ENCODE assay signal across 11 cellular contexts in the genomic region with DNA sequence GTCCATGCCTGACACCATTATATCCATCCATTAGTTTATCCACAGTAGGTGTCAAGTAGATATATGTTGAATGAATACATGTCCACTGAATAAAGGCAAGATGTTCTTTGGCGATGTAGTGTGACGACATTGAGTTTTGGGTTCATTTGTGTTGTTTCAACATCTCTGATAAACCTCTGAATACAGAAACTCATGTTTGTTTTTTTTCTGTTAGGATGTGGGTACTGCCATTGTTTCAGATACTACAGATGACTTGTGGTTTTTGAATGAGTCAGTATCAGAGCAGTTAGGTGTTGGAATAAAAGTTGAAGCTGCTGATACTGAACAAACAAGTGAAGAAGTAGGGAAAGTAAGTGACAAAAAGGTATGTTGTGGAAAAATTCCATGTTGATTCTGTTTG. TPM values are rescaled to one million over a fixed set of nuclear protein-coding genes. Genes with fewer than 3 reads are reported as not detected.
DNase-seq lines count a peak whose midpoint lies in the region; ATAC-seq and TF ChIP-seq lines count a peak whose summit lies in the region.
"Had no signal": no experiment of that assay in that cellular context is flagged by ENCODE, and none has a peak within 500 bp of the region (broad histone marks: within the 10 kb centered on the region; RNA-seq: fewer than 3 reads in every experiment).

No MANE protein-coding gene starts in this region.

- H3K9ac ChIP-seq in fibroblast of lung (ENCODE audit: insufficient read depth, low read length) = no peak overlapping the region

- H3K79me2 ChIP-seq in fibroblast of lung (ENCODE audit: control insufficient read depth, insufficient read depth, low read length) = no peaks in the 10 kb centered on the region

- H3K4me3 ChIP-seq in AG10803 (ENCODE audit: low read length) (no peak overlapping the region), fibroblast of lung (replicated peaks in 1 of 4; ENCODE audit: control extremely low read depth in 1 of 4, insufficient read depth in 1 of 4, low read depth in 3 of 4, low read length in 4 of 4) (no peak overlapping the region)

- ATAC-seq in GM21717 (IDR thresholded peaks at IDR 0.05; ENCODE audit: unreplicated experiment) = peak; percentile 42
- no peak for ATAC-seq in HG02981 (IDR thresholded peaks at IDR 0.05; ENCODE audit: unreplicated experiment)
- no peak for ATAC-seq in HG02885 (IDR thresholded peaks at IDR 0.05; ENCODE audit: poor library complexity, unreplicated experiment)
- ATAC-seq: HCT116 had no signal

- no peaks in the 10 kb centered on the region for H4K20me1 ChIP-seq in fibroblast of lung (ENCODE audit: control insufficient read depth, extremely low read depth, insufficient read depth, low read length)

- no peak for TF ChIP-seq CTCF in AG10803 (conservative IDR thresholded peaks at IDR 0.05; ENCODE audit: low read length)
- no peak for TF ChIP-seq CTCF in fibroblast of lung (conservative IDR thresholded peaks at IDR 0.05 in 1 of 2, IDR thresholded peaks at IDR 0.05 in 1 of 2; ENCODE audit: low read depth in 1 of 2, low read length in 2 of 2)

- H3K36me3 ChIP-seq in fibroblast of lung (ENCODE audit: control insufficient read depth, insufficient read depth, low read length) = peaks cover 14% of the 10 kb centered on the region

- DNase-seq in AG10803 (ENCODE audit: low read depth) (peak; percentile 39), RPMI7951 (ENCODE audit: low read depth) (peak; percentile 37), fibroblast of lung (ENCODE audit: low read depth in 2 of 2) (peak; percentile 34 to 69), superior temporal gyrus (ENCODE audit: extremely low spot score) (no peak), D341Med (ENCODE audit: low spot score) (no peak)
- DNase-seq: DMS153, NCI-H1436 had no signal

- H3K4me2 ChIP-seq in fibroblast of lung (ENCODE audit: extremely low read depth, insufficient read depth, low read length) = no peak overlapping the region

- H3K9me3 ChIP-seq in fibroblast of lung (ENCODE audit: control insufficient read depth, insufficient read depth, low read depth, low read length) = no peaks in the 10 kb centered on the region

- H3K4me1 ChIP-seq in fibroblast of lung (ENCODE audit: control insufficient read depth, extremely low read depth, insufficient read depth, low read length) = no peaks in the 10 kb centered on the region

- H3K27ac ChIP-seq in fibroblast of lung (ENCODE audit: insufficient read depth, low read length) = no peak overlapping the region

- no peaks in the 10 kb centered on the region for H3K27me3 ChIP-seq in fibroblast of lung (ENCODE audit: control insufficient read depth, insufficient read depth, low read length)

- no peak overlapping the region for H2AFZ ChIP-seq in fibroblast of lung (ENCODE audit: low read length)

RNA-seq across cellular contexts. Expression of gene MDM4, which starts 28.1 kb away (rescaled TPM):
- 4.6 and 9.1 TPM in 2 replicates for total RNA-seq in RPMI7951 (2014; rRNA removed; shearing (Covaris generic))
- total RNA-seq in fibroblast of lung = 29.5 and 41.0 TPM in 2 replicates
- polyA plus RNA-seq in fibroblast of lung = 14.2 and 23.6 TPM in 2 replicates
- 5.3 and 5.7 TPM in 2 replicates for polyA plus RNA-seq in fibroblast of lung (2012)
- polyA minus RNA-seq in fibroblast of lung (ENCODE audit: low replicate concordance) = 13.2 and 14.6 TPM in 2 replicates

RNA-seq across cellular contexts. Expression of gene PIK3C2B, which starts 49.7 kb away (rescaled TPM):
- total RNA-seq in RPMI7951 (2014; rRNA removed; shearing (Covaris generic)) = 0.49 and 1.1 TPM in 2 replicates
- total RNA-seq in fibroblast of lung = 1.0 and 2.5 TPM in 2 replicates
- 1.4 and 2.4 TPM in 2 replicates for polyA plus RNA-seq in fibroblast of lung
- 0.63 and 1.5 TPM in 2 replicates for polyA plus RNA-seq in fibroblast of lung (2012)
- 5.3 and 10.8 TPM in 2 replicates for polyA minus RNA-seq in fibroblast of lung (ENCODE audit: low replicate concordance)

Comparison
In these comparisons a context has a peak if more than half of its experiments do, and no peak if none do; other contexts are left out.
1. DNase-seq: peak in AG10803 (single experiment), RPMI7951 (single experiment) and fibroblast of lung (2 of 2); none in superior temporal gyrus (single experiment) and D341Med (single experiment).